ENCODE assay signal across 12 cellular contexts in genomic region chr11:1943977-1944376, GRCh38. TPM values are rescaled to one million over a fixed set of nuclear protein-coding genes. Genes with fewer than 3 reads are reported as not detected.
DNase-seq lines count a peak whose midpoint lies in the region; ATAC-seq lines count a peak whose summit lies in the region.
"Had no signal": no experiment of that assay in that cellular context is flagged by ENCODE, and none has a peak within 500 bp of the region (broad histone marks: within the 10 kb centered on the region; RNA-seq: fewer than 3 reads in every experiment).

No MANE protein-coding gene starts in this region.

- intact Hi-C loops in cardiac septum (cut with DNase I), result loop anchor here (5.0 kb wide), 3 partner anchors 47 to 208 kb away; partner anchors contain the start of gene TNNI2

- peaks cover 3% of the 10 kb centered on the region for H3K4me1 Mint-ChIP-seq in activated naive CD4-positive, alpha-beta T cell treated with anti-CD3 and anti-CD28 coated beads, Interleukin-2, amount 10 ng/mL, durations not matched to agents 7 days and 5 days

- CTCF ChIA-PET in activated naive CD4-positive, alpha-beta T cell treated with anti-CD3 and anti-CD28 coated beads, Interleukin-2, amount 10 ng/mL, durations not matched to agents 7 days and 5 days (lab: Charles Lee), result no interaction called here

- no peaks in the 10 kb centered on the region for H3K36me3 Mint-ChIP-seq in activated naive CD4-positive, alpha-beta T cell treated with anti-CD3 and anti-CD28 coated beads, Interleukin-2, amount 10 ng/mL, durations not matched to agents 7 days and 5 days
- H3K36me3 Mint-ChIP-seq: activated naive CD8-positive, alpha-beta T cell; CD4-positive, alpha-beta memory T cell had no signal

- no peak overlapping the region for H3K4me3 Mint-ChIP-seq in activated naive CD4-positive, alpha-beta T cell treated with anti-CD3 and anti-CD28 coated beads, Interleukin-2, amount 10 ng/mL, durations not matched to agents 7 days and 5 days
- H3K4me3 Mint-ChIP-seq: activated naive CD8-positive, alpha-beta T cell had no signal

- ATAC-seq in GM18870 (IDR thresholded peaks at IDR 0.05; ENCODE audit: unreplicated experiment) (no peak), GM18873 (IDR thresholded peaks at IDR 0.05; ENCODE audit: low FRiP score, unreplicated experiment) (no peak)

- no peak overlapping the region for H3K27ac Mint-ChIP-seq in activated naive CD4-positive, alpha-beta T cell treated with anti-CD3 and anti-CD28 coated beads, Interleukin-2, amount 10 ng/mL, durations not matched to agents 7 days and 5 days
- H3K27ac Mint-ChIP-seq: activated naive CD8-positive, alpha-beta T cell had no signal

- peak; percentile 16 for DNase-seq in activated naive CD4-positive, alpha-beta T cell treated with anti-CD3 and anti-CD28 coated beads, Interleukin-2, amount 10 ng/mL, durations not matched to agents 7 days and 5 days
- DNase-seq in activated naive CD4-positive, alpha-beta T cell treated with anti-CD3 and anti-CD28 coated beads, Interleukin-2, amount 50 U/mL, for 16 hours, result no peak
- DNase-seq in SW480 (ENCODE audit: low spot score) (peak; percentile 67), cardiac septum (ENCODE audit: low spot score) (peak; percentile 63), ureter (ENCODE audit: low spot score) (peak; percentile 48), kidney tubule cell (ENCODE audit: low spot score) (no peak)
- DNase-seq: nucleus accumbens, SW 1271 had no signal

- peaks cover 7% of the 10 kb centered on the region for H3K27me3 Mint-ChIP-seq in activated naive CD4-positive, alpha-beta T cell treated with anti-CD3 and anti-CD28 coated beads, Interleukin-2, amount 10 ng/mL, durations not matched to agents 7 days and 5 days
- H3K27me3 Mint-ChIP-seq: activated naive CD8-positive, alpha-beta T cell; CD4-positive, alpha-beta memory T cell had no signal

- H3K9me3 Mint-ChIP-seq in activated naive CD4-positive, alpha-beta T cell treated with anti-CD3 and anti-CD28 coated beads, Interleukin-2, amount 10 ng/mL, durations not matched to agents 7 days and 5 days, result no peaks in the 10 kb centered on the region
- H3K9me3 Mint-ChIP-seq: CD4-positive, alpha-beta memory T cell had no signal

RNA-seq across cellular contexts. Expression of gene MRPL23, which starts 3.2 kb away (rescaled TPM):
- 85.0 TPM for total RNA-seq in cardiac septum
- 40.5 TPM for total RNA-seq in ureter

RNA-seq across cellular contexts. Expression of gene TNNT3, which starts 24.5 kb away (rescaled TPM):
- total RNA-seq in cardiac septum (41.5 TPM), ureter (57.7 TPM)

RNA-seq across cellular contexts. Expression of gene PRR33, which starts 52.3 kb away (rescaled TPM):
- total RNA-seq in cardiac septum (0.75 TPM), ureter (not detected)
- total RNA-seq: CD4-positive, alpha-beta memory T cell had no signal

RNA-seq across cellular contexts. Expression of gene H19, which starts 53.7 kb away (rescaled TPM):
- total RNA-seq in cardiac septum (656 TPM), ureter (130 TPM)
- total RNA-seq: CD4-positive, alpha-beta memory T cell had no signal

Comparison
In these comparisons a context has a peak if more than half of its experiments do, and no peak if none do; other contexts are left out.
1. DNase-seq: peak in activated naive CD4-positive, alpha-beta T cell treated with anti-CD3 and anti-CD28 coated beads, Interleukin-2, amount 10 ng/mL, durations not matched to agents 7 days and 5 days (single experiment), SW480 (single experiment), cardiac septum (single experiment) and ureter (single experiment); none in activated naive CD4-positive, alpha-beta T cell treated with anti-CD3 and anti-CD28 coated beads, Interleukin-2, amount 50 U/mL, for 16 hours (single experiment) and kidney tubule cell (single experiment).